32 cellular contexts compared by ENCODE assay signal in the genomic region with DNA sequence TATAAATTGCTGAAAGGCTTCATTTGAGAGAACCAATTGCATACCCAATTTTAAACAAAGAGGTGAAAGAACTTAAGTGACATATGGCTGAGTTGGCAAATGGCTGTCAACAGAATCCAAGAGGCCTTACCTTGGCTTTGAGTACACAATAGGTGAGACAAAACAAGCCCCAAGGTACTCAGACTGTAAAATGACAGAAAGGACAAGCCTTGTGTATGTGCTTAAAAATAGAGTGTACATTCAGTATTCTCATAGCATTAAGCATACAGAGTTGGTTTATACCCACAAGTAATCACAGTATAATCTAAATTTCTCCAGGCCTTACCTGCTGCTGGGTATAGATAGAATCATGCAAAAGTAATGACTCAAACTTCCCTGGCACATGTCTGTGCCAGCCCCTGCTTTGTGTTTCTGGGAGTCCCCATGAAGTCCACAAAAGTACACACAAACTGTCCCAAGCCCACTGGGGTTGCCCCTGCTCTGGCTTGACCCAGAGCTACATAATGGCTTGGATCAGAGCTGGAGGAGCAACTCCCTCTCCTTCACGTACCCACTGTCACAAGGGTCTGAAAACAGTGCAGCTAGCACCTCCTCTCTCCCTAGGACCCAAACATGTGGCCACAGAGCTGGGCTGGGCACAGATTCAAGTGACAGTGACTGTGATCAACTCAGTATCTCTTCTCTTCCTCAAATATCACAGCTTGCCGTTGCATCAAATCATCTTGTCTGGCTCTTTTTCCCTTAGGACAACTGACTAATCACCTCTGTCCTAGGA.
DNase-seq lines count a peak whose midpoint lies in the region; ATAC-seq, FAIRE-seq and TF ChIP-seq lines count a peak whose summit lies in the region.
"Had no signal": no experiment of that assay in that cellular context is flagged by ENCODE, and none has a peak within 500 bp of the region (broad histone marks: within the 10 kb centered on the region; RNA-seq: fewer than 3 reads in every experiment).

No MANE protein-coding gene starts in this region.

- H3K36me3 ChIP-seq in SK-N-SH (replicated peaks in 1 of 2; ENCODE audit: control insufficient read depth in 1 of 2, insufficient read depth in 2 of 2, low read length in 1 of 2) (no peaks in the 10 kb centered on the region), K562 (ENCODE audit: control insufficient read depth, insufficient read depth, low read length) (no peaks in the 10 kb centered on the region)
- H3K36me3 ChIP-seq: heart left ventricle, ovary, suprapubic skin had no signal

- no peaks in the 10 kb centered on the region for H3K9me3 ChIP-seq in SK-N-SH
- H3K9me3 ChIP-seq in K562 (replicated peaks; ENCODE audit: control insufficient read depth, insufficient read depth, low read depth, low read length), result no peaks in the 10 kb centered on the region
- H3K9me3 ChIP-seq: heart left ventricle, ovary, suprapubic skin had no signal

- no peak overlapping the region for H3K9ac ChIP-seq in SK-N-SH
- H3K9ac ChIP-seq in K562 (ENCODE audit: insufficient read depth in 1 of 2, low read depth in 2 of 2, low read length in 2 of 2), result no peak overlapping the region

- H3K4me3 Mint-ChIP-seq in mesothelial cell of epicardium, result no peak overlapping the region
- H3K4me3 Mint-ChIP-seq: activated B cell treated with CpG ODN at 0.5 μM for 24 hours; activated T-cell treated with anti-CD3 and anti-CD28 coated beads, Interleukin-2, amount 50 U/mL, for 72 hours; CD14-positive monocyte; effector memory CD8-positive, alpha-beta T cell; naive thymus-derived CD8-positive, alpha-beta T cell had no signal

- CTCF ChIA-PET in SK-N-SH (lab: Yijun Ruan, JAX), result interaction anchor here (0.9 to 1.0 kb wide), 2 partner anchors 13 to 181 kb away, joined by 3 read pairs; no protein-coding TSS in a partner anchor
- CTCF ChIA-PET in K562 (lab: Yijun Ruan, JAX; ENCODE audit: low intra/inter-chr PET ratio), result no interaction called here

- H3K79me2 ChIP-seq in SK-N-SH (ENCODE audit: insufficient read depth), result no peaks in the 10 kb centered on the region
- no peaks in the 10 kb centered on the region for H3K79me2 ChIP-seq in K562 (ENCODE audit: control insufficient read depth, insufficient read depth, low read length)

- no peak for TF ChIP-seq POLR2A in K562 (conservative IDR thresholded peaks at IDR 0.05)

- H3K4me3 ChIP-seq in SK-N-SH (ENCODE audit: low read depth in 2 of 2, low read length in 1 of 2), result no peak overlapping the region
- H3K4me3 ChIP-seq in K562, result no peak overlapping the region
- H3K4me3 ChIP-seq: heart left ventricle, ovary, skin epidermis, suprapubic skin had no signal

- H3K9me3 Mint-ChIP-seq in mesothelial cell of epicardium, result no peaks in the 10 kb centered on the region
- H3K9me3 Mint-ChIP-seq: activated B cell treated with CpG ODN at 0.5 μM for 24 hours; activated T-cell treated with anti-CD3 and anti-CD28 coated beads, Interleukin-2, amount 50 U/mL, for 72 hours; effector memory CD8-positive, alpha-beta T cell; naive thymus-derived CD8-positive, alpha-beta T cell had no signal

- intact Hi-C loops in K562 (cut with micrococcal nuclease), result loop anchor here (5.0 kb wide), 1 partner anchor 253 kb away; a partner anchor contains a TSS

- FAIRE-seq in K562 (lab: Jason Lieb, UNC), result peak; percentile 58
- FAIRE-seq: kidney had no signal

- H3K4me2 ChIP-seq in SK-N-SH (no peak overlapping the region), K562 (ENCODE audit: insufficient read depth, low read length) (no peak overlapping the region)

- H3K4me1 ChIP-seq in SK-N-SH (ENCODE audit: control insufficient read depth in 1 of 2, insufficient read depth in 2 of 2, low read depth in 1 of 2, low read length in 1 of 2), result peaks cover 13 to 26% of the 10 kb centered on the region in 2 experiments; a peak in 3 of 4 replicates
- peaks cover 0 to 8% of the 10 kb centered on the region in 2 experiments; a peak in 3 of 5 replicates for H3K4me1 ChIP-seq in K562 (replicated peaks in 1 of 2; ENCODE audit: control insufficient read depth in 2 of 2, insufficient read depth in 2 of 2, low read length in 2 of 2)

- H3K4me1 Mint-ChIP-seq in mesothelial cell of epicardium, result peaks cover 54% of the 10 kb centered on the region
- H3K4me1 Mint-ChIP-seq: activated B cell treated with CpG ODN at 0.5 μM for 24 hours; naive thymus-derived CD8-positive, alpha-beta T cell had no signal

- no TSS peak for BruUV-seq in K562 (replicated peaks; lab: Mats Ljungman, UMichigan)

- no peaks in the 10 kb centered on the region for H3K27me3 Mint-ChIP-seq in mesothelial cell of epicardium (ENCODE audit: low read depth)

- no peak for TF ChIP-seq EP300 in SK-N-SH (IDR thresholded peaks at IDR 0.05; ENCODE audit: borderline replicate concordance in 1 of 2, low read depth in 1 of 2, low read length in 1 of 2)
- no peak for TF ChIP-seq EP300 in K562 (IDR thresholded peaks at IDR 0.05; ENCODE audit: low read length)

- no peak for TF ChIP-seq RAD21 in SK-N-SH (IDR thresholded peaks at IDR 0.05; ENCODE audit: low read length)
- TF ChIP-seq RAD21 in K562 (CRISPR knock-in tag; conservative IDR thresholded peaks at IDR 0.05 in 1 of 2, IDR thresholded peaks at IDR 0.05 in 1 of 2), result no peak

- H3K9me1 ChIP-seq in K562 (ENCODE audit: control insufficient read depth, insufficient read depth, low read length), result no peaks in the 10 kb centered on the region

- ATAC-seq in SK-N-SH treated with all-trans-retinoic acid at 6 μM for 48 hours, result no peak
- ATAC-seq in K562, result no peak
- ATAC-seq in GM19351 (IDR thresholded peaks at IDR 0.05; ENCODE audit: unreplicated experiment), result no peak
- ATAC-seq: activated T-cell treated with anti-CD3 and anti-CD28 coated beads, Interleukin-2, amount 50 U/mL, for 72 hours; effector memory CD8-positive, alpha-beta T cell; esophagus mucosa; heart left ventricle; left ventricle myocardium superior; naive thymus-derived CD8-positive, alpha-beta T cell had no signal

- DNase-seq in SK-N-SH, result peak; percentile 24
- no peak for DNase-seq in K562 (ENCODE audit: extremely low read depth in 1 of 4, low spot score in 3 of 4)
- no peak for DNase-seq in mesothelial cell of epicardium (ENCODE audit: low spot score in 2 of 2, unreplicated experiment in 2 of 2)
- DNase-seq in superior temporal gyrus (ENCODE audit: extremely low spot score), result peak; percentile 9
- no peak for DNase-seq in activated CD4-positive, CD25-positive, alpha-beta regulatory T cell treated with anti-CD3 and anti-CD28 coated beads, Interleukin-2, amount 50 U/mL, for 72 hours
- DNase-seq in NCI-H1105 (lab: John Stamatoyannopoulos, UW), result no peak
- DNase-seq: activated B cell treated with CpG ODN at 0.5 μM for 24 hours; activated CD4-positive, alpha-beta T cell treated with anti-CD3 and anti-CD28 coated beads, Interleukin-2, amount 50 U/mL, for 1 hour; activated T-cell treated with anti-CD3 and anti-CD28 coated beads, Interleukin-2, amount 50 U/mL, for 72 hours; central memory CD4-positive, alpha-beta T cell; effector memory CD8-positive, alpha-beta T cell; foreskin melanocyte; GDM1; heart left ventricle; kidney; left ventricle myocardium superior; naive thymus-derived CD8-positive, alpha-beta T cell; NCI-H1048; NCI-H1694 treated with DMSO at 0.1 percent for 48 hours; NCI-H524 treated with DMSO at 0.1 percent for 48 hours; OCI-M1; ovary; SHP77; stimulated activated naive CD4-positive, alpha-beta T cell; SW 1271; T-helper 9 cell had no signal

- H4K20me1 ChIP-seq in SK-N-SH (ENCODE audit: insufficient read depth) (no peaks in the 10 kb centered on the region), K562 (replicated peaks; ENCODE audit: control insufficient read depth, insufficient read depth, low read length) (no peaks in the 10 kb centered on the region)

- peaks cover 10% of the 10 kb centered on the region for H3F3A ChIP-seq in SK-N-SH (replicated peaks; ENCODE audit: insufficient read depth)

- POLR2A ChIA-PET in SK-N-SH (lab: Yijun Ruan, JAX) (no interaction called here), K562 (lab: Yijun Ruan, JAX) (no interaction called here)

- H3K27ac Mint-ChIP-seq in mesothelial cell of epicardium, result peak overlapping the region; percentile 7
- H3K27ac Mint-ChIP-seq: activated B cell treated with CpG ODN at 0.5 μM for 24 hours; activated T-cell treated with anti-CD3 and anti-CD28 coated beads, Interleukin-2, amount 50 U/mL, for 72 hours; CD14-positive monocyte; effector memory CD8-positive, alpha-beta T cell; naive thymus-derived CD8-positive, alpha-beta T cell had no signal

- 52% methylated on average over 2 of the region's 2 CpGs for WGBS in SK-N-SH (ENCODE audit: low lambda C conversion rate)
- 38% methylated on average over 2 of the region's 2 CpGs for WGBS in K562 (ENCODE audit: insufficient coverage, low coverage, missing lambda C conversion rate)

- TF ChIP-seq CTCF in SK-N-SH (IDR thresholded peaks at IDR 0.05) (no peak), K562 (IDR thresholded peaks at IDR 0.05 in 2 of 3, conservative IDR thresholded peaks at IDR 0.05 in 1 of 3; ENCODE audit: insufficient read depth in 2 of 3, low read depth in 1 of 3, low read length in 3 of 3) (no peak), mesothelial cell of epicardium (IDR thresholded peaks at IDR 0.05; ENCODE audit: unreplicated experiment) (no peak)

- peak overlapping the region in 1 of 2 experiments; percentile 43; a peak in 2 of 4 replicates for H3K27ac ChIP-seq in SK-N-SH (ENCODE audit: low read depth in 2 of 2, low read length in 1 of 2)
- no peak overlapping the region for H3K27ac ChIP-seq in K562 (ENCODE audit: extremely low read depth, low read depth, low read length)
- H3K27ac ChIP-seq: heart left ventricle, ovary, skin epidermis, suprapubic skin had no signal

- H3K9me2 ChIP-seq in SK-N-SH, result no peaks in the 10 kb centered on the region

- H3K27me3 ChIP-seq in SK-N-SH (ENCODE audit: insufficient read depth) (no peaks in the 10 kb centered on the region), K562 (ENCODE audit: control insufficient read depth in 2 of 2, insufficient read depth in 2 of 2, low read length in 2 of 2) (no peaks in the 10 kb centered on the region)
- H3K27me3 ChIP-seq: heart left ventricle, ovary, suprapubic skin had no signal

- H3K36me3 Mint-ChIP-seq in mesothelial cell of epicardium, result no peaks in the 10 kb centered on the region
- H3K36me3 Mint-ChIP-seq: CD14-positive monocyte; naive thymus-derived CD8-positive, alpha-beta T cell had no signal

- in situ Hi-C loops in K562 (cut with MboI), result no loop called here

- H2AFZ ChIP-seq in SK-N-SH (ENCODE audit: low read depth), result peak overlapping the region; percentile 1; the same call in 1 of the 2 replicates
- H2AFZ ChIP-seq in K562 (ENCODE audit: low read depth, low read length), result no peak overlapping the region

TF ChIP-seq in SK-N-SH, 30 proteins besides CTCF, POLR2A, EP300 and RAD21:
- TF ChIP-seq TCF12 (IDR thresholded peaks at IDR 0.05), result no peak

TF ChIP-seq in SK-N-SH treated with all-trans-retinoic acid at 6 μM for 48 hours, 23 proteins besides CTCF, POLR2A, EP300 and RAD21 (continues in another document):
- TF ChIP-seq ZNF565 (CRISPR knock-in tag; conservative IDR thresholded peaks at IDR 0.05; ENCODE audit: low read depth), result no peak

Comparison
In these comparisons a context has a peak if more than half of its experiments do, and no peak if none do; other contexts are left out.
1. DNase-seq: peak in SK-N-SH (single experiment) and superior temporal gyrus (single experiment); none in K562 (0 of 4), mesothelial cell of epicardium (0 of 2), activated CD4-positive, CD25-positive, alpha-beta regulatory T cell treated with anti-CD3 and anti-CD28 coated beads, Interleukin-2, amount 50 U/mL, for 72 hours (single experiment) and NCI-H1105 (single experiment).